ENCODE assay signal across 1 cellular context in the genomic region with DNA sequence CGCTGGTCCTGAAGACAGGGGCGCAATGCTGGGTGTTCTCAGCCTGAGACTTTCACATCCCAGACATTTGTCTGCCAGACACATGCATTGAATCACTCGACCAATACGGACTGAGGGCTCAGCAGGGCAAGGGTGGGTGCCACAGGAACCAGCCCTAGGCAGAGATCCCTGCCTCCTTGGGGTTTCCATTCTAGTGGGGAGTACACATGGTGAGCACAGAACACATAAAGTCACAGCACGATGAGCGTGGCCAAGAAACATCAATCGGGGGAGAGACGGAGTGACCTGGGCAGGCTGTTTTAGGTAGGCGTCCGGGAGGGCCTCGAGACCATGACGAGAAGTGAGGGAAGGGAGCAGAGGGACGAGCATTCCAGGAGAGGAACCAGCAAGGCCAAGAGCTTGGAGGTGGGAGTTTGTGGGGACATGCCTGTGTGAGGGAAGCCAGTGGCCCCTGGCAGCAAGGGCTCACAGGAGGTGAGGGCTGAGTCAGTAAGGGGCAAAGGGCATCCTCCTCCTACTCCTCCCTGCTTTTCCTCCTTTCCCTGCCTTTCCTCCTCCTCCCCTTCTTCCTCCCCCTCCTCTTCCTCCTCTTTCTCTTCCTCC.
A peak's percentile ranks its signal among the peaks of the same experiment; 100 is the strongest.
TF ChIP-seq lines count a peak whose summit lies in the region.

No MANE protein-coding gene starts in this region.

TF ChIP-seq in HepG2, 621 proteins besides CTCF, POLR2A, EP300 and RAD21 (continued from another document and continues in another):
- TF ChIP-seq AHDC1 (CRISPR knock-in tag; IDR thresholded peaks at IDR 0.05; ENCODE audit: borderline replicate concordance) (no peak), HNF4A (CRISPR knock-in tag; IDR thresholded peaks at IDR 0.05) (0 out of 2 replicates have a peak, but pooled peaks have one; percentile 43), PHF21A (CRISPR knock-in tag; IDR thresholded peaks at IDR 0.05) (peak; percentile 58), ZNF775 (CRISPR knock-in tag; IDR thresholded peaks at IDR 0.05; ENCODE audit: borderline replicate concordance) (no peak), HOXD1 (CRISPR knock-in tag; IDR thresholded peaks at IDR 0.05) (no peak), TBX3 (IDR thresholded peaks at IDR 0.05; ENCODE audit: borderline replicate concordance) (no peak), ZKSCAN8 (CRISPR knock-in tag; IDR thresholded peaks at IDR 0.05; ENCODE audit: borderline replicate concordance) (peak; percentile 56; the same call in 1 of the 2 replicates), ZSCAN30 (CRISPR knock-in tag; IDR thresholded peaks at IDR 0.05) (no peak), RARA (CRISPR knock-in tag; IDR thresholded peaks at IDR 0.05) (peak; percentile 68), ZNF414 (CRISPR knock-in tag; IDR thresholded peaks at IDR 0.05) (0 out of 2 replicates have a peak, but pooled peaks have one; percentile 33), DDIT3 (CRISPR knock-in tag; IDR thresholded peaks at IDR 0.05) (no peak), MTERF4 (CRISPR knock-in tag; IDR thresholded peaks at IDR 0.05) (no peak; the same call in 1 of the 2 replicates), PCBP1 (IDR thresholded peaks at IDR 0.05; ENCODE audit: borderline replicate concordance, low read depth, low read length) (0 out of 2 replicates have a peak, but pooled peaks have one; percentile 80), FOXC1 (CRISPR knock-in tag; IDR thresholded peaks at IDR 0.05; ENCODE audit: borderline replicate concordance) (0 out of 2 replicates have a peak, but pooled peaks have one; percentile 25), CBX2 (IDR thresholded peaks at IDR 0.05; ENCODE audit: low read depth, low read length) (no peak), CBX2 (CRISPR knock-in tag; IDR thresholded peaks at IDR 0.05; ENCODE audit: low read depth) (no peak), RXRA (CRISPR knock-in tag; IDR thresholded peaks at IDR 0.05) (peak; percentile 29), ZNF747 (CRISPR knock-in tag; IDR thresholded peaks at IDR 0.05; ENCODE audit: borderline replicate concordance) (no peak), TFDP1 (CRISPR knock-in tag; IDR thresholded peaks at IDR 0.05; ENCODE audit: borderline replicate concordance) (peak; percentile 46; the same call in 1 of the 2 replicates), HNF4G (IDR thresholded peaks at IDR 0.05; ENCODE audit: borderline replicate concordance, low read depth, low read length) (peak; percentile 82), HNF4G (CRISPR knock-in tag; IDR thresholded peaks at IDR 0.05; ENCODE audit: borderline replicate concordance, low read depth) (0 out of 2 replicates have a peak, but pooled peaks have one; percentile 47), MAFG (CRISPR knock-in tag; IDR thresholded peaks at IDR 0.05) (no peak), ZMYM4 (CRISPR knock-in tag; IDR thresholded peaks at IDR 0.05) (peak; percentile 50; the same call in 1 of the 2 replicates), AKNA (CRISPR knock-in tag; IDR thresholded peaks at IDR 0.05; ENCODE audit: borderline replicate concordance) (no peak), YY1 (IDR thresholded peaks at IDR 0.05; ENCODE audit: insufficient read depth, insufficient replicate concordance, low read depth, low read length) (no peak), ZBTB8A (CRISPR knock-in tag; IDR thresholded peaks at IDR 0.05; ENCODE audit: borderline replicate concordance, low read depth) (no peak)
- TF ChIP-seq, protein P1, sequence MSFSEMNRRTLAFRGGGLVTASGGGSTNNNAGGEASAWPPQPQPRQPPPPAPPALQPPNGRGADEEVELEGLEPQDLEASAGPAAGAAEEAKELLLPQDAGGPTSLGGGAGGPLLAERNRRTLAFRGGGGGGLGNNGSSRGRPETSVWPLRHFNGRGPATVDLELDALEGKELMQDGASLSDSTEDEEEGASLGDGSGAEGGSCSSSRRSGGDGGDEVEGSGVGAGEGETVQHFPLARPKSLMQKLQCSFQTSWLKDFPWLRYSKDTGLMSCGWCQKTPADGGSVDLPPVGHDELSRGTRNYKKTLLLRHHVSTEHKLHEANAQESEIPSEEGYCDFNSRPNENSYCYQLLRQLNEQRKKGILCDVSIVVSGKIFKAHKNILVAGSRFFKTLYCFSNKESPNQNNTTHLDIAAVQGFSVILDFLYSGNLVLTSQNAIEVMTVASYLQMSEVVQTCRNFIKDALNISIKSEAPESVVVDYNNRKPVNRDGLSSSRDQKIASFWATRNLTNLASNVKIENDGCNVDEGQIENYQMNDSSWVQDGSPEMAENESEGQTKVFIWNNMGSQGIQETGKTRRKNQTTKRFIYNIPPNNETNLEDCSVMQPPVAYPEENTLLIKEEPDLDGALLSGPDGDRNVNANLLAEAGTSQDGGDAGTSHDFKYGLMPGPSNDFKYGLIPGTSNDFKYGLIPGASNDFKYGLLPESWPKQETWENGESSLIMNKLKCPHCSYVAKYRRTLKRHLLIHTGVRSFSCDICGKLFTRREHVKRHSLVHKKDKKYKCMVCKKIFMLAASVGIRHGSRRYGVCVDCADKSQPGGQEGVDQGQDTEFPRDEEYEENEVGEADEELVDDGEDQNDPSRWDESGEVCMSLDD (CRISPR knock-in tag; IDR thresholded peaks at IDR 0.05; ENCODE audit: borderline replicate concordance), result no peak
- TF ChIP-seq, protein P2, sequence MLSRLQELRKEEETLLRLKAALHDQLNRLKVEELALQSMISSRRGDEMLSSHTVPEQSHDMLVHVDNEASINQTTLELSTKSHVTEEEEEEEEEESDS (CRISPR knock-in tag; IDR thresholded peaks at IDR 0.05; ENCODE audit: borderline replicate concordance), result no peak
- TF ChIP-seq, protein P3, sequence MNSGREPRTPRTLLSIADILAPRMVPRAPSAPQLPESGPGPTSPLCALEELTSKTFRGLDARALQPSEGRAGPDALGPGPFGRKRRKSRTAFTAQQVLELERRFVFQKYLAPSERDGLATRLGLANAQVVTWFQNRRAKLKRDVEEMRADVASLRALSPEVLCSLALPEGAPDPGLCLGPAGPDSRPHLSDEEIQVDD (CRISPR knock-in tag; IDR thresholded peaks at IDR 0.05; ENCODE audit: borderline replicate concordance), result peak; percentile 39; the same call in 1 of the 2 replicates
- TF ChIP-seq, protein P4, sequence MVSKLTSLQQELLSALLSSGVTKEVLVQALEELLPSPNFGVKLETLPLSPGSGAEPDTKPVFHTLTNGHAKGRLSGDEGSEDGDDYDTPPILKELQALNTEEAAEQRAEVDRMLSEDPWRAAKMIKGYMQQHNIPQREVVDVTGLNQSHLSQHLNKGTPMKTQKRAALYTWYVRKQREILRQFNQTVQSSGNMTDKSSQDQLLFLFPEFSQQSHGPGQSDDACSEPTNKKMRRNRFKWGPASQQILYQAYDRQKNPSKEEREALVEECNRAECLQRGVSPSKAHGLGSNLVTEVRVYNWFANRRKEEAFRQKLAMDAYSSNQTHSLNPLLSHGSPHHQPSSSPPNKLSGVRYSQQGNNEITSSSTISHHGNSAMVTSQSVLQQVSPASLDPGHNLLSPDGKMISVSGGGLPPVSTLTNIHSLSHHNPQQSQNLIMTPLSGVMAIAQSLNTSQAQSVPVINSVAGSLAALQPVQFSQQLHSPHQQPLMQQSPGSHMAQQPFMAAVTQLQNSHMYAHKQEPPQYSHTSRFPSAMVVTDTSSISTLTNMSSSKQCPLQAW (CRISPR knock-in tag; IDR thresholded peaks at IDR 0.05), result no peak
